10 cellular contexts compared by ENCODE assay signal in genomic region chr9:88835038-88835466, GRCh38.
DNase-seq lines count a peak whose midpoint lies in the region; ATAC-seq and TF ChIP-seq lines count a peak whose summit lies in the region.
"Had no signal": no experiment of that assay in that cellular context is flagged by ENCODE, and none has a peak within 500 bp of the region (broad histone marks: within the 10 kb centered on the region; RNA-seq: fewer than 3 reads in every experiment).

No MANE protein-coding gene starts in this region.

- no peaks in the 10 kb centered on the region for H3K79me2 ChIP-seq in hepatocyte

- H3K4me3 ChIP-seq in hepatocyte = no peak overlapping the region
- H3K4me3 ChIP-seq: adrenal gland had no signal

- H4K20me1 ChIP-seq in hepatocyte (ENCODE audit: insufficient read depth, poor library complexity, severe bottlenecking) = no peaks in the 10 kb centered on the region

- H3K27me3 ChIP-seq in hepatocyte = no peaks in the 10 kb centered on the region
- H3K27me3 ChIP-seq: adrenal gland had no signal

- no peaks in the 10 kb centered on the region for H3K9me2 ChIP-seq in hepatocyte (replicated peaks; ENCODE audit: insufficient read depth)

- no peaks in the 10 kb centered on the region for H3K9me3 ChIP-seq in hepatocyte (ENCODE audit: low read depth)
- H3K9me3 ChIP-seq: adrenal gland had no signal

- WGBS in hepatocyte (ENCODE audit: low lambda C conversion rate, missing lambda C conversion rate) = 69% methylated on average over 1 of the region's 1 CpG

- H3K4me1 ChIP-seq in hepatocyte (ENCODE audit: insufficient read depth) = no peaks in the 10 kb centered on the region

- DNase-seq in OCI-M1 (lab: John Stamatoyannopoulos, UW) (peak; percentile 92), hepatocyte (ENCODE audit: low spot score) (no peak), mucosa of gallbladder (ENCODE audit: low spot score) (no peak), posterior cingulate gyrus (no peak), hepatic stellate cell (ENCODE audit: low spot score) (no peak)
- no peak for DNase-seq in stimulated activated CD4-positive, alpha-beta T cell treated with anti-CD3 and anti-CD28 coated beads, Interleukin-4, amount 100 ng/mL, for 24 hours

- intact Hi-C loops in posterior cingulate gyrus (cut with DNase I) = no loop called here

- ATAC-seq in GM18502 (IDR thresholded peaks at IDR 0.05; ENCODE audit: poor library complexity, unreplicated experiment) (peak; percentile 83), HG02763 (IDR thresholded peaks at IDR 0.05; ENCODE audit: unreplicated experiment) (peak; percentile 63)

- no peak for TF ChIP-seq CTCF in hepatocyte (IDR thresholded peaks at IDR 0.05; ENCODE audit: poor library complexity)

- no peaks in the 10 kb centered on the region for H3K36me3 ChIP-seq in hepatocyte (replicated peaks; ENCODE audit: insufficient read depth, low read depth)
- H3K36me3 ChIP-seq: adrenal gland had no signal

- H3K27ac ChIP-seq in hepatocyte = peak overlapping the region; percentile 15
- H3K27ac ChIP-seq: HL-60 had no signal

- no peak overlapping the region for H2AFZ ChIP-seq in hepatocyte

- no peak overlapping the region for H3K4me2 ChIP-seq in hepatocyte
